13 cellular contexts compared by ENCODE assay signal in the genomic region with DNA sequence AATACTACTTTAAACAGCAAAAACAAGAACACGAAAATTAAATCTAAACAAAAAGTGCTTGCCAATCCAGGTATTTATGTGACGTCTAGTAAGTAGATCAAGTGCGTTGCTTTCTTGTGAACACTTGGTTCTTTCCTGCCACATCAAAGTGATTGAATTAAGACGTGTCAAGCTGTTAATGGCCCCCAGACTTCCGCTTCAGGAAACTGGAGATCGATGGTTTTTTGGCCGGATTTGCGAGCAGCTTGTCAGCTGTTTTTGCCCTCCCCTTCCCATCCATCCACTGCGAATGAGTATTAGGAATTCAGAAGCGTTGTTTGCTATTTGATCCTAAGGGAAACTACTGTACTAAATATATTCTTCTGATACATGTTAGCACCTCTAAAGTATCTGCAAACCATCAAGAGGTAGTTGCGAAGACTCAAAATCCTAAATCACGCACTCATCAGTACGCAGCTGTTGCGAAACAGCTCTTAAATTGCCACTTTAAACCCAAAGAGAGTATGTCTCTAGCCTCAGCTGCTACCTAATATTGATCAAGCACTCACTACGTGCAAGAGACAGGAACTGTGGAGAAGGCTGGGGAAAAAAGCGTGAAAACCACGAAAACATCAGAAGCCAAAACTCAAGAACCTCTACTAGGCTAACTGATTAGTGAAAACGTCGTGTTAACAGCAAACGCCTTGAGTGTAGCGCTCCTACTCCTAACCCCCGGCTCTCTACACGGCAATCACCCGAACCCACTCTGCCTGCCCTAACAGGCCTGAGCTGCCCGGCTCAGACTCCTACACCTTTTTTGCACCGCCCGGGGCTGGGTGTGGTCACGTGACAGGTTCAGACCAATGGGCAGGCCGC. TPM values are rescaled to one million over a fixed set of nuclear protein-coding genes. Genes with fewer than 3 reads are reported as not detected.
DNase-seq lines count a peak whose midpoint lies in the region; ATAC-seq, FAIRE-seq and TF ChIP-seq lines count a peak whose summit lies in the region.
"Had no signal": no experiment of that assay in that cellular context is flagged by ENCODE, and none has a peak within 500 bp of the region (broad histone marks: within the 10 kb centered on the region; RNA-seq: fewer than 3 reads in every experiment).

No MANE protein-coding gene starts in this region.

- TF ChIP-seq CTCF in lower lobe of right lung (IDR thresholded peaks at IDR 0.05), result no peak

- H3K4me1 ChIP-seq in CD8-positive, alpha-beta memory T cell (ENCODE audit: insufficient read depth, low read length), result peaks cover 12% of the 10 kb centered on the region
- no peaks in the 10 kb centered on the region for H3K4me1 ChIP-seq in lower lobe of right lung

- in situ Hi-C loops in KBM-7 (cut with MboI; ENCODE audit: low pct_unique_long_range_greater_than_20kb, low sequenced_read_pairs), result loop anchor here (25.0 kb wide), 1 partner anchor 436 kb away; a partner anchor contains a TSS

- DNase-seq in CD8-positive, alpha-beta memory T cell, result peak; percentile 44 to 90 (median 62)
- DNase-seq in KBM-7 (peak; percentile 41), lower lobe of right lung (no peak), frontal cortex (ENCODE audit: low spot score in 2 of 2) (no peak), GOT3 (lab: John Stamatoyannopoulos, UW) (no peak), GM12892 (ENCODE audit: insufficient read length) (no peak)
- DNase-seq in activated T-cell treated with anti-CD3 and anti-CD28 coated beads, Interleukin-2, amount 50 U/mL, for 24 hours, result no peak
- DNase-seq: foreskin fibroblast, left ventricle myocardium superior, NCI-H1930 had no signal

- peak overlapping the region; percentile 7 for H3K4me3 ChIP-seq in CD8-positive, alpha-beta memory T cell (ENCODE audit: low read length)
- no peak overlapping the region for H3K4me3 ChIP-seq in lower lobe of right lung

- peaks cover 0 to 1% (median 0%) of the 10 kb centered on the region in 3 donors for H3K36me3 Mint-ChIP-seq in CD8-positive, alpha-beta memory T cell
- H3K36me3 Mint-ChIP-seq in activated T-cell treated with anti-CD3 and anti-CD28 coated beads, Interleukin-2, amount 50 U/mL, for 24 hours (ENCODE audit: low read depth), result no peaks in the 10 kb centered on the region

- H3K36me3 ChIP-seq in CD8-positive, alpha-beta memory T cell (ENCODE audit: insufficient read depth, low read length), result no peaks in the 10 kb centered on the region
- H3K36me3 ChIP-seq in lower lobe of right lung, result no peaks in the 10 kb centered on the region

- H3K4me3 Mint-ChIP-seq in CD8-positive, alpha-beta memory T cell, result peak overlapping the region; percentile 78 to 84 (median 83)
- H3K4me3 Mint-ChIP-seq in activated T-cell treated with anti-CD3 and anti-CD28 coated beads, Interleukin-2, amount 50 U/mL, for 24 hours, result peak overlapping the region; percentile 43

- intact Hi-C loops in lower lobe of right lung (cut with DNase I), result no loop called here

- FAIRE-seq in frontal cortex (lab: Jason Lieb, UNC) (no peak), GM12892 (lab: Jason Lieb, UNC) (no peak)

- ATAC-seq in lower lobe of right lung (peak; percentile 46 to 68), GM18909 (IDR thresholded peaks at IDR 0.05; ENCODE audit: poor library complexity, unreplicated experiment) (no peak)
- ATAC-seq: left ventricle myocardium superior had no signal

- H3K27ac ChIP-seq in CD8-positive, alpha-beta memory T cell (ENCODE audit: low read depth, low read length), result peak overlapping the region; percentile 71
- no peak overlapping the region for H3K27ac ChIP-seq in lower lobe of right lung

- H3K27ac Mint-ChIP-seq in CD8-positive, alpha-beta memory T cell, result peak overlapping the region; percentile 92 to 99 (median 97)
- peak overlapping the region; percentile 12 for H3K27ac Mint-ChIP-seq in activated T-cell treated with anti-CD3 and anti-CD28 coated beads, Interleukin-2, amount 50 U/mL, for 24 hours

- CTCF ChIA-PET in CD8-positive, alpha-beta memory T cell (lab: Charles Lee), result interaction anchor here (0.8 to 1.6 kb wide), 5 partner anchors 9 to 436 kb away, joined by 3 to 4 read pairs (median 4); no protein-coding TSS in a partner anchor

- no peaks in the 10 kb centered on the region for H3K27me3 Mint-ChIP-seq in CD8-positive, alpha-beta memory T cell
- H3K27me3 Mint-ChIP-seq in activated T-cell treated with anti-CD3 and anti-CD28 coated beads, Interleukin-2, amount 50 U/mL, for 24 hours, result no peaks in the 10 kb centered on the region

- H3K9me3 Mint-ChIP-seq in CD8-positive, alpha-beta memory T cell, result peaks cover 0 to 2% (median 0%) of the 10 kb centered on the region in 5 donors
- peaks cover 2% of the 10 kb centered on the region for H3K9me3 Mint-ChIP-seq in activated T-cell treated with anti-CD3 and anti-CD28 coated beads, Interleukin-2, amount 50 U/mL, for 24 hours

- H3K4me1 Mint-ChIP-seq in CD8-positive, alpha-beta memory T cell, result peaks cover 34 to 42% (median 36%) of the 10 kb centered on the region in 3 donors
- H3K4me1 Mint-ChIP-seq in activated T-cell treated with anti-CD3 and anti-CD28 coated beads, Interleukin-2, amount 50 U/mL, for 24 hours (ENCODE audit: low read depth), result peaks cover 16% of the 10 kb centered on the region

- H3K27me3 ChIP-seq in CD8-positive, alpha-beta memory T cell (ENCODE audit: insufficient read depth, low read length, poor library complexity, severe bottlenecking), result no peaks in the 10 kb centered on the region
- no peaks in the 10 kb centered on the region for H3K27me3 ChIP-seq in lower lobe of right lung (ENCODE audit: low read depth)

- no peak for TF ChIP-seq POLR2A in GM12892 (IDR thresholded peaks at IDR 0.05; ENCODE audit: low read depth, low read length)

- no peaks in the 10 kb centered on the region for H3K9me3 ChIP-seq in CD8-positive, alpha-beta memory T cell (ENCODE audit: low read length)
- H3K9me3 ChIP-seq in lower lobe of right lung, result no peaks in the 10 kb centered on the region

- POLR2A ChIA-PET in CD8-positive, alpha-beta memory T cell (lab: Charles Lee), result interaction anchor here (0.6 to 1.0 kb wide), 2 partner anchors 29 to 589 kb away, joined by 6 read pairs; no protein-coding TSS in a partner anchor

RNA-seq across cellular contexts. Expression of a gene that starts 0.5 kb away (rescaled TPM):
- not detected for total RNA-seq in CD8-positive, alpha-beta memory T cell
- polyA plus RNA-seq in CD8-positive, alpha-beta memory T cell, result not detected
- total RNA-seq in lower lobe of right lung (not detected), frontal cortex (not detected)
- not detected for polyA plus RNA-seq in GM12892 (2012; ENCODE audit: missing spikeins)
- total RNA-seq: HT-29, left ventricle myocardium superior, pulmonary artery endothelial cell had no signal

Comparison
In these comparisons a context has a peak if more than half of its experiments do, and no peak if none do; other contexts are left out.
1. DNase-seq: peak in CD8-positive, alpha-beta memory T cell (5 of 5) and KBM-7 (single experiment); none in activated T-cell treated with anti-CD3 and anti-CD28 coated beads, Interleukin-2, amount 50 U/mL, for 24 hours (single experiment), lower lobe of right lung (single experiment), frontal cortex (0 of 2), GOT3 (single experiment) and GM12892 (single experiment).